15 cellular contexts compared by ENCODE assay signal in genomic region chr21:42799516-42799915, GRCh38.
DNase-seq lines count a peak whose midpoint lies in the region; ATAC-seq and TF ChIP-seq lines count a peak whose summit lies in the region.
"Had no signal": no experiment of that assay in that cellular context is flagged by ENCODE, and none has a peak within 500 bp of the region (broad histone marks: within the 10 kb centered on the region; RNA-seq: fewer than 3 reads in every experiment).

No MANE protein-coding gene starts in this region.

- POLR2A ChIA-PET in T-cell (lab: Charles Lee) = no interaction called here

- no peaks in the 10 kb centered on the region for H3K36me3 ChIP-seq in heart left ventricle
- no peaks in the 10 kb centered on the region for H3K36me3 ChIP-seq in esophagus squamous epithelium
- H3K36me3 ChIP-seq: HAP-1, stomach had no signal

- H3K27ac Mint-ChIP-seq in T-helper 2 cell treated with Interferon-gamma antibody and Interleukin-4, amounts not matched to agents 5 μg/mL and 100 μg/mL, for 36 hours = peak overlapping the region; percentile 12
- H3K27ac Mint-ChIP-seq in memory B cell (peak overlapping the region; percentile 25), T-cell (peak overlapping the region in 1 of 2 donors; percentile 30)

- H3K36me3 Mint-ChIP-seq in T-helper 2 cell treated with Interferon-gamma antibody and Interleukin-4, amounts not matched to agents 5 μg/mL and 100 μg/mL, for 36 hours (ENCODE audit: low read depth) = no peaks in the 10 kb centered on the region
- H3K36me3 Mint-ChIP-seq in memory B cell (no peaks in the 10 kb centered on the region), T-cell (no peaks in the 10 kb centered on the region)
- H3K36me3 Mint-ChIP-seq: CD8-positive, alpha-beta memory T cell had no signal

- H3K4me3 Mint-ChIP-seq in T-helper 2 cell treated with Interferon-gamma antibody and Interleukin-4, amounts not matched to agents 5 μg/mL and 100 μg/mL, for 36 hours = no peak overlapping the region
- no peak overlapping the region for H3K4me3 Mint-ChIP-seq in memory B cell
- H3K4me3 Mint-ChIP-seq in T-cell = no peak overlapping the region
- H3K4me3 Mint-ChIP-seq: CD8-positive, alpha-beta memory T cell had no signal

- no peaks in the 10 kb centered on the region for H3K9me3 Mint-ChIP-seq in T-helper 2 cell treated with Interferon-gamma antibody and Interleukin-4, amounts not matched to agents 5 μg/mL and 100 μg/mL, for 36 hours
- H3K9me3 Mint-ChIP-seq in memory B cell (no peaks in the 10 kb centered on the region), T-cell (no peaks in the 10 kb centered on the region)
- H3K9me3 Mint-ChIP-seq: CD8-positive, alpha-beta memory T cell had no signal

- 80 to 86% (median 83%) methylated on average over 9 of the region's 9 CpGs for WGBS in heart left ventricle, 4 donors
- 43 to 48% methylated on average over 9 of the region's 9 CpGs for WGBS in esophagus squamous epithelium, 2 donors

- intact Hi-C loops in heart left ventricle (cut with DNase I) = no loop called here
- intact Hi-C loops in esophagus squamous epithelium (cut with DNase I) = no loop called here

- H3K4me1 Mint-ChIP-seq in T-helper 2 cell treated with Interferon-gamma antibody and Interleukin-4, amounts not matched to agents 5 μg/mL and 100 μg/mL, for 36 hours (ENCODE audit: low read depth) = peaks cover 3% of the 10 kb centered on the region
- H3K4me1 Mint-ChIP-seq in memory B cell (peaks cover 4% of the 10 kb centered on the region), T-cell (peaks cover 2 to 7% (median 3%) of the 10 kb centered on the region in 3 donors)
- H3K4me1 Mint-ChIP-seq: CD8-positive, alpha-beta memory T cell had no signal

- TF ChIP-seq CTCF in heart left ventricle (IDR thresholded peaks at IDR 0.05) (no peak), esophagus squamous epithelium (IDR thresholded peaks at IDR 0.05) (no peak)

- H3K27ac ChIP-seq in heart left ventricle (no peak overlapping the region), esophagus squamous epithelium (peak overlapping the region in 1 of 4 donors; percentile 18)
- H3K27ac ChIP-seq: 22Rv1, stomach had no signal

- CTCF ChIA-PET in T-cell (lab: Charles Lee) = no interaction called here

- TF ChIP-seq POLR2A in heart left ventricle (IDR thresholded peaks at IDR 0.05) = no peak
- no peak for TF ChIP-seq POLR2A in esophagus squamous epithelium (IDR thresholded peaks at IDR 0.05)

- peak; percentile 18 for ATAC-seq in memory B cell (ENCODE audit: low read depth)
- no peak for ATAC-seq in heart left ventricle
- ATAC-seq in T-cell (replicated peaks in 1 of 4) = no peak
- ATAC-seq: right cardiac atrium had no signal

- H3K9me3 ChIP-seq in heart left ventricle (no peaks in the 10 kb centered on the region), esophagus squamous epithelium (no peaks in the 10 kb centered on the region)
- H3K9me3 ChIP-seq: HAP-1, stomach had no signal

- H3K4me3 ChIP-seq in heart left ventricle = no peak overlapping the region
- H3K4me3 ChIP-seq in esophagus squamous epithelium = no peak overlapping the region
- H3K4me3 ChIP-seq: HAP-1, stomach had no signal

- H3K4me1 ChIP-seq in heart left ventricle (no peaks in the 10 kb centered on the region), esophagus squamous epithelium (no peaks in the 10 kb centered on the region)
- H3K4me1 ChIP-seq: HAP-1 had no signal

- H3K27me3 Mint-ChIP-seq in T-helper 2 cell treated with Interferon-gamma antibody and Interleukin-4, amounts not matched to agents 5 μg/mL and 100 μg/mL, for 36 hours (ENCODE audit: low read depth) = peaks cover 7% of the 10 kb centered on the region
- H3K27me3 Mint-ChIP-seq in memory B cell (peaks cover 4% of the 10 kb centered on the region), T-cell (peaks cover 0 to 2% of the 10 kb centered on the region in 2 donors)

- DNase-seq in DMS53 (lab: John Stamatoyannopoulos, UW) = peak; percentile 8
- DNase-seq in DMS53 treated with DMSO at 0.1 percent for 48 hours (lab: John Stamatoyannopoulos, UW; ENCODE audit: unreplicated experiment) = no peak
- peak; percentile 1 for DNase-seq in ELR (ENCODE audit: low read depth)
- DNase-seq in T-helper 2 cell treated with Interferon-gamma antibody and Interleukin-4, amounts not matched to agents 5 μg/mL and 100 μg/mL, for 36 hours (ENCODE audit: low spot score) = peak; percentile 36
- no peak for DNase-seq in memory B cell (ENCODE audit: low spot score in 2 of 2)
- no peak for DNase-seq in heart left ventricle
- no peak for DNase-seq in T-cell
- no peak for DNase-seq in esophagus squamous epithelium (lab: John Stamatoyannopoulos, UW)
- DNase-seq: CD8-positive, alpha-beta memory T cell; NCI-H187 treated with DMSO at 0.1 percent for 48 hours; right cardiac atrium; RPMI8226; stomach had no signal

- H3K27me3 ChIP-seq in heart left ventricle (peaks cover 0 to 8% (median 0%) of the 10 kb centered on the region in 9 donors), esophagus squamous epithelium (peaks cover 0 to 8% (median 0%) of the 10 kb centered on the region in 4 donors)

Comparison
In these comparisons a context has a peak if more than half of its experiments do, and no peak if none do; other contexts are left out.
1. DNase-seq: peak in DMS53 (single experiment), ELR (single experiment) and T-helper 2 cell treated with Interferon-gamma antibody and Interleukin-4, amounts not matched to agents 5 μg/mL and 100 μg/mL, for 36 hours (single experiment); none in DMS53 treated with DMSO at 0.1 percent for 48 hours (single experiment), memory B cell (0 of 2), heart left ventricle (0 of 5), T-cell (0 of 34) and esophagus squamous epithelium (single experiment).